In the genomic region with DNA sequence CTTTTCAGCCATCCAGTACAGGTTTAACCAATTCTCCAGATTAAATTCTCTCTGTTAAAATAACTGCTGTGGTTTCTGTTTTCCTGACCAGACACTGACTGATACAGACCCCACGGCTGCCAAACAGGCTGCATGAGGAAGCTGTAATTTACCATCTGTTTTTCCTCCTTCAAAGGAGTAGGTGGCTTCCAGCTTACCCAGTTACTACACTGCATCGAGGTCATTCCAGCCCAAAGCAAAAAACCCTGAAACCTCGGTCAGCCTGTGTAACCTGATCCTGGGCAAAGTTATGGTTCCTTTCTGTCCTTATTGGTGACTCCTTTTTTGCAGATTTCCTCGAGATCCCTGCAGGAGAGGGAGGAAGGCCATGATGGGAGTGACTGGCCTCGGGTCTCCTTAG, we compare ENCODE assay signal across 15 cellular contexts. TPM values are rescaled to one million over a fixed set of nuclear protein-coding genes. Genes with fewer than 3 reads are reported as not detected.
DNase-seq lines count a peak whose midpoint lies in the region; ATAC-seq and TF ChIP-seq lines count a peak whose summit lies in the region.
"Had no signal": no experiment of that assay in that cellular context is flagged by ENCODE, and none has a peak within 500 bp of the region (broad histone marks: within the 10 kb centered on the region; RNA-seq: fewer than 3 reads in every experiment).

No MANE protein-coding gene starts in this region.

- no peaks in the 10 kb centered on the region for H3K36me3 Mint-ChIP-seq in brain
- H3K36me3 Mint-ChIP-seq: activated naive CD8-positive, alpha-beta T cell treated with anti-CD3 and anti-CD28 coated beads, Interleukin-2, amount 10 ng/mL, durations not matched to agents 7 days and 5 days had no signal

- H3K9me3 Mint-ChIP-seq in brain: no peaks in the 10 kb centered on the region
- H3K9me3 Mint-ChIP-seq: activated CD4-positive, alpha-beta memory T cell treated with anti-CD3 and anti-CD28 coated beads, Interleukin-2, amount 10 ng/mL, durations not matched to agents 7 days and 5 days; activated naive CD8-positive, alpha-beta T cell treated with anti-CD3 and anti-CD28 coated beads, Interleukin-2, amount 10 ng/mL, durations not matched to agents 7 days and 5 days; effector memory CD8-positive, alpha-beta T cell had no signal

- H3K4me3 Mint-ChIP-seq in brain: peak overlapping the region in 1 of 5 experiments; percentile 21
- H3K4me3 Mint-ChIP-seq: activated CD4-positive, alpha-beta memory T cell treated with anti-CD3 and anti-CD28 coated beads, Interleukin-2, amount 10 ng/mL, durations not matched to agents 7 days and 5 days; activated naive CD8-positive, alpha-beta T cell treated with anti-CD3 and anti-CD28 coated beads, Interleukin-2, amount 10 ng/mL, durations not matched to agents 7 days and 5 days; effector memory CD8-positive, alpha-beta T cell had no signal

- DNase-seq in EH (ENCODE audit: low read depth) (peak; percentile 57), LNCaP clone FGC (ENCODE audit: low read depth) (peak; percentile 8), myocyte (ENCODE audit: low read depth) (peak; percentile 71), erythroblast (lab: John Stamatoyannopoulos, UW) (no peak)
- DNase-seq in central memory CD4-positive, alpha-beta T cell: no peak
- DNase-seq: activated CD4-positive, alpha-beta memory T cell treated with anti-CD3 and anti-CD28 coated beads, Interleukin-2, amount 10 ng/mL, durations not matched to agents 7 days and 5 days; activated naive CD8-positive, alpha-beta T cell treated with anti-CD3 and anti-CD28 coated beads, Interleukin-2, amount 10 ng/mL, durations not matched to agents 7 days and 5 days; DMS153; effector memory CD8-positive, alpha-beta T cell; NCI-H510A had no signal

- ATAC-seq in GM18511 (IDR thresholded peaks at IDR 0.05; ENCODE audit: unreplicated experiment) (no peak), HG03196 (IDR thresholded peaks at IDR 0.05; ENCODE audit: unreplicated experiment) (no peak)

- peaks cover 7% of the 10 kb centered on the region for H3K27me3 Mint-ChIP-seq in brain

- peak overlapping the region in 4 of 5 experiments; percentile 20 to 90 (median 58) for H3K27ac Mint-ChIP-seq in brain
- H3K27ac Mint-ChIP-seq: activated CD4-positive, alpha-beta memory T cell treated with anti-CD3 and anti-CD28 coated beads, Interleukin-2, amount 10 ng/mL, durations not matched to agents 7 days and 5 days; activated naive CD8-positive, alpha-beta T cell treated with anti-CD3 and anti-CD28 coated beads, Interleukin-2, amount 10 ng/mL, durations not matched to agents 7 days and 5 days; effector memory CD8-positive, alpha-beta T cell had no signal

- H3K4me1 Mint-ChIP-seq in brain: peaks cover 32% of the 10 kb centered on the region
- H3K4me1 Mint-ChIP-seq: activated CD4-positive, alpha-beta memory T cell treated with anti-CD3 and anti-CD28 coated beads, Interleukin-2, amount 10 ng/mL, durations not matched to agents 7 days and 5 days; activated naive CD8-positive, alpha-beta T cell treated with anti-CD3 and anti-CD28 coated beads, Interleukin-2, amount 10 ng/mL, durations not matched to agents 7 days and 5 days had no signal

- TF ChIP-seq CTCF in LNCaP clone FGC (IDR thresholded peaks at IDR 0.05; ENCODE audit: control insufficient read depth, extremely low read depth, insufficient read depth) (no peak), brain (conservative IDR thresholded peaks at IDR 0.05) (no peak)

- TF ChIP-seq POLR2A in erythroblast (IDR thresholded peaks at IDR 0.05; ENCODE audit: low read length): no peak

- H3K4me3 ChIP-seq in LNCaP clone FGC (ENCODE audit: low read depth, low read length): no peak overlapping the region
- H3K4me3 ChIP-seq: skin epidermis had no signal

RNA-seq across cellular contexts. Expression of gene LOXL4, which starts 27.9 kb away (rescaled TPM):
- polyA plus RNA-seq in brain (ENCODE audit: insufficient read depth, low read depth, low replicate concordance): 0.25 TPM
- 0.64 and 0.88 TPM in 2 replicates for total RNA-seq in myocyte
- 1.2 TPM for polyA plus RNA-seq in myocyte (2012)
- total RNA-seq: activated CD4-positive, alpha-beta memory T cell treated with anti-CD3 and anti-CD28 coated beads, Interleukin-2, amount 10 ng/mL, durations not matched to agents 7 days and 5 days; activated naive CD8-positive, alpha-beta T cell treated with anti-CD3 and anti-CD28 coated beads, Interleukin-2, amount 10 ng/mL, durations not matched to agents 7 days and 5 days; SK-MEL-5 had no signal

Comparison
In these comparisons a context has a peak if more than half of its experiments do, and no peak if none do; other contexts are left out.
1. DNase-seq: peak in EH (single experiment), LNCaP clone FGC (single experiment) and myocyte (single experiment); none in central memory CD4-positive, alpha-beta T cell (single experiment) and erythroblast (0 of 2).